ENCODE assay signal across 35 cellular contexts in genomic region chr19:13908674-13909073, GRCh38. TPM values are rescaled to one million over a fixed set of nuclear protein-coding genes. Genes with fewer than 3 reads are reported as not detected.
"Had no signal": no experiment of that assay in that cellular context is flagged by ENCODE, and none has a peak within 500 bp of the region (broad histone marks: within the 10 kb centered on the region; RNA-seq: fewer than 3 reads in every experiment).

No MANE protein-coding gene starts in this region.

- ATAC-seq: activated CD4-positive, CD25-positive, alpha-beta regulatory T cell treated with anti-CD3 and anti-CD28 coated beads, Interleukin-2, amount 50 U/mL, for 24 hours; activated CD8-positive, alpha-beta T cell treated with anti-CD3 and anti-CD28 coated beads for 36 hours; activated T-cell treated with anti-CD3 and anti-CD28 coated beads, Interleukin-2, amount 50 U/mL, for 4 hours; activated T-helper 17 cell treated with anti-CD3 and anti-CD28 coated beads, Interleukin-2, amount 50 U/mL, for 72 hours; gastroesophageal sphincter; heart right ventricle had no signal

- DNase-seq: activated B cell treated with CpG ODN at 0.5 μM for 24 hours; activated CD4-positive, alpha-beta T cell treated with anti-CD3 and anti-CD28 coated beads for 48 hours; activated CD4-positive, alpha-beta T cell treated with anti-CD3 and anti-CD28 coated beads, Interleukin-2, amount 50 U/mL, for 1 hour; activated CD4-positive, alpha-beta T cell treated with anti-CD3 and anti-CD28 coated beads, Interleukin-2, amount 50 U/mL, for 48 hours; activated CD8-positive, alpha-beta memory T cell treated with anti-CD3 and anti-CD28 coated beads for 24 hours; activated CD8-positive, alpha-beta T cell treated with anti-CD3 and anti-CD28 coated beads for 36 hours; activated effector memory CD4-positive, alpha-beta T cell treated with Interleukin-2 at 50 U/mL for 16 hours; activated gamma-delta T cell treated with Interleukin-2 at 50 U/mL for 16 hours; activated naive CD4-positive, alpha-beta T cell treated with anti-CD3 and anti-CD28 coated beads, Interleukin-2, amount 50 U/mL, for 16 hours; activated naive CD4-positive, alpha-beta T cell treated with Interleukin-2 at 50 U/mL for 16 hours; activated T-cell treated with anti-CD3 and anti-CD28 coated beads, Interleukin-2, amount 50 U/mL, for 4 hours; central memory CD4-positive, alpha-beta T cell; cerebellar nuclear complex; effector CD8-positive, alpha-beta T cell; esophagus squamous epithelium; foreskin melanocyte; heart right ventricle; T-helper 2 cell; WERI-Rb-1 had no signal

- H3K4me3 Mint-ChIP-seq: activated B cell treated with CpG ODN at 0.5 μM for 24 hours; activated CD8-positive, alpha-beta T cell treated with anti-CD3 and anti-CD28 coated beads for 36 hours; activated naive CD8-positive, alpha-beta T cell; activated T-cell treated with anti-CD3 and anti-CD28 coated beads, Interleukin-2, amount 50 U/mL, for 4 hours; activated T-helper 17 cell treated with anti-CD3 and anti-CD28 coated beads, Interleukin-2, amount 50 U/mL, for 72 hours; brain had no signal

- H3K9me3 Mint-ChIP-seq: activated B cell treated with CpG ODN at 0.5 μM for 24 hours; activated CD8-positive, alpha-beta T cell treated with anti-CD3 and anti-CD28 coated beads for 36 hours; activated T-cell treated with anti-CD3 and anti-CD28 coated beads, Interleukin-2, amount 50 U/mL, for 4 hours; activated T-helper 17 cell treated with anti-CD3 and anti-CD28 coated beads, Interleukin-2, amount 50 U/mL, for 72 hours had no signal

- H3K9me3 ChIP-seq: ascending aorta, breast epithelium, colonic mucosa, esophagus squamous epithelium, gastroesophageal sphincter, heart right ventricle had no signal

- H3K27ac Mint-ChIP-seq: activated B cell treated with CpG ODN at 0.5 μM for 24 hours; activated CD8-positive, alpha-beta T cell treated with anti-CD3 and anti-CD28 coated beads for 36 hours; activated naive CD8-positive, alpha-beta T cell; activated T-helper 17 cell treated with anti-CD3 and anti-CD28 coated beads, Interleukin-2, amount 50 U/mL, for 72 hours; brain had no signal

- H3K27ac ChIP-seq: ascending aorta, breast epithelium, cardiac muscle cell, epithelial cell of prostate, esophagus squamous epithelium, gastroesophageal sphincter, heart right ventricle, WERI-Rb-1 had no signal

- FAIRE-seq: endometrium, endothelial cell of umbilical vein had no signal

- H3K36me3 Mint-ChIP-seq: activated naive CD8-positive, alpha-beta T cell had no signal

- H3K4me3 ChIP-seq: ascending aorta, breast epithelium, cardiac muscle cell, colonic mucosa, esophagus squamous epithelium, gastroesophageal sphincter, heart right ventricle had no signal

- H3K4me1 ChIP-seq: colonic mucosa had no signal

- H3K27me3 ChIP-seq: ascending aorta, breast epithelium, cardiac muscle cell, colonic mucosa, esophagus squamous epithelium, gastroesophageal sphincter, heart right ventricle had no signal

- H3K27me3 Mint-ChIP-seq: activated B cell treated with CpG ODN at 0.5 μM for 24 hours; activated CD8-positive, alpha-beta T cell treated with anti-CD3 and anti-CD28 coated beads for 36 hours; activated naive CD8-positive, alpha-beta T cell; activated T-helper 17 cell treated with anti-CD3 and anti-CD28 coated beads, Interleukin-2, amount 50 U/mL, for 72 hours had no signal

RNA-seq across cellular contexts. Expression of gene BRME1, which starts 2.8 kb away (rescaled TPM):
- total RNA-seq: ascending aorta had no signal

RNA-seq across cellular contexts. Expression of gene PODNL1, which starts 29.5 kb away (rescaled TPM):
- total RNA-seq: activated B cell treated with CpG ODN at 0.5 μM for 24 hours; activated CD8-positive, alpha-beta T cell treated with anti-CD3 and anti-CD28 coated beads for 36 hours; dermis microvascular lymphatic vessel endothelial cell; endothelial cell of umbilical vein had no signal
- polyA plus RNA-seq: cardiac muscle cell had no signal

RNA-seq across cellular contexts. Expression of gene NANOS3, which starts 31.7 kb away (rescaled TPM):
- total RNA-seq: activated B cell treated with CpG ODN at 0.5 μM for 24 hours, ascending aorta, breast epithelium, colonic mucosa, dermis microvascular lymphatic vessel endothelial cell, esophagus squamous epithelium, fibroblast of lung, fibroblast of villous mesenchyme had no signal
- polyA plus RNA-seq: esophagus, fibroblast of lung had no signal
